In genomic region chr7:30984359-30985107, GRCh38 we compare ENCODE assay signal across 9 cellular contexts. TPM values are rescaled to one million over a fixed set of nuclear protein-coding genes. Genes with fewer than 3 reads are reported as not detected.
DNase-seq lines count a peak whose midpoint lies in the region; ATAC-seq and TF ChIP-seq lines count a peak whose summit lies in the region.
"Had no signal": no experiment of that assay in that cellular context is flagged by ENCODE, and none has a peak within 500 bp of the region (broad histone marks: within the 10 kb centered on the region; RNA-seq: fewer than 3 reads in every experiment).

No MANE protein-coding gene starts in this region.

- peaks cover 31% of the 10 kb centered on the region for H3K4me1 Mint-ChIP-seq in glutamatergic neuron (ENCODE audit: low read depth, unreplicated experiment)

- H3K4me3 ChIP-seq in choroid plexus epithelial cell (ENCODE audit: low read depth, low read length) = no peak overlapping the region
- H3K4me3 ChIP-seq in WERI-Rb-1 (ENCODE audit: low read depth, low read length) = no peak overlapping the region
- H3K4me3 ChIP-seq: Peyer's patch had no signal

- TF ChIP-seq CTCF in choroid plexus epithelial cell (conservative IDR thresholded peaks at IDR 0.05; ENCODE audit: low read depth, low read length) (no peak), glutamatergic neuron (IDR thresholded peaks at IDR 0.05; ENCODE audit: partially characterized antibody, unreplicated experiment) (no peak), WERI-Rb-1 (IDR thresholded peaks at IDR 0.05; ENCODE audit: low read depth, low read length) (no peak)

- H3K27me3 Mint-ChIP-seq in glutamatergic neuron (ENCODE audit: unreplicated experiment) = peaks cover 29% of the 10 kb centered on the region

- ATAC-seq in GM21786 (IDR thresholded peaks at IDR 0.05; ENCODE audit: unreplicated experiment) = no peak

- no peak overlapping the region for H3K27ac ChIP-seq in WERI-Rb-1
- H3K27ac ChIP-seq: Peyer's patch had no signal

- no peaks in the 10 kb centered on the region for H3K27me3 ChIP-seq in WERI-Rb-1 (ENCODE audit: insufficient read depth, low read depth, severe bottlenecking)
- H3K27me3 ChIP-seq: Peyer's patch had no signal

- H3K9me3 Mint-ChIP-seq in glutamatergic neuron (ENCODE audit: unreplicated experiment) = peaks cover 13% of the 10 kb centered on the region

- H3K4me3 Mint-ChIP-seq in glutamatergic neuron (ENCODE audit: unreplicated experiment) = no peak overlapping the region

- no peaks in the 10 kb centered on the region for H3K36me3 Mint-ChIP-seq in glutamatergic neuron (ENCODE audit: unreplicated experiment)

- no peak overlapping the region for H3K27ac Mint-ChIP-seq in glutamatergic neuron (ENCODE audit: unreplicated experiment)

- no peaks in the 10 kb centered on the region for H3K36me3 ChIP-seq in WERI-Rb-1
- H3K36me3 ChIP-seq: Peyer's patch had no signal

- H3K9me3 ChIP-seq in WERI-Rb-1 (ENCODE audit: severe bottlenecking) = no peaks in the 10 kb centered on the region
- H3K9me3 ChIP-seq: Peyer's patch had no signal

- DNase-seq in ELF-1 (ENCODE audit: low read depth, low spot score) (peak; percentile 74), M059J (ENCODE audit: low read depth) (peak; percentile 79), choroid plexus epithelial cell (ENCODE audit: low read depth) (peak; percentile 14), mucosa of gallbladder (ENCODE audit: low spot score) (peak; percentile 70), NCI-H524 (lab: John Stamatoyannopoulos, UW) (no peak), glutamatergic neuron (no peak), WERI-Rb-1 (no peak)

RNA-seq across cellular contexts. Expression of gene GHRHR, which starts 20.8 kb away (rescaled TPM):
- not detected in 2 replicates for total RNA-seq in M059J (2014; rRNA removed; shearing (Covaris generic))
- total RNA-seq in mucosa of gallbladder = 12.3 TPM
- not detected for total RNA-seq in glutamatergic neuron (ENCODE audit: unreplicated experiment)
- total RNA-seq: Peyer's patch had no signal

Comparison
In these comparisons a context has a peak if more than half of its experiments do, and no peak if none do; other contexts are left out.
1. DNase-seq: peak in ELF-1 (single experiment), M059J (single experiment), choroid plexus epithelial cell (single experiment) and mucosa of gallbladder (single experiment); none in NCI-H524 (0 of 2), glutamatergic neuron (single experiment) and WERI-Rb-1 (single experiment).
2. RNA of gene GHRHR, which starts 20.8 kb away (total RNA-seq): 12.3 TPM in mucosa of gallbladder (single experiment); not detected in M059J and not detected in glutamatergic neuron (single experiment); every median in the first group is over 10 times any median in the second.